ENCODE assay signal across 11 cellular contexts in genomic region chr2:196159223-196159892, GRCh38. TPM values are rescaled to one million over a fixed set of nuclear protein-coding genes. Genes with fewer than 3 reads are reported as not detected.
DNase-seq lines count a peak whose midpoint lies in the region; ATAC-seq and TF ChIP-seq lines count a peak whose summit lies in the region.
"Had no signal": no experiment of that assay in that cellular context is flagged by ENCODE, and none has a peak within 500 bp of the region (broad histone marks: within the 10 kb centered on the region; RNA-seq: fewer than 3 reads in every experiment).

No MANE protein-coding gene starts in this region.

- peak overlapping the region; percentile 43 for H3K4me3 ChIP-seq in BLaER1

- H3K4me1 Mint-ChIP-seq in HFFc6 (ENCODE audit: low read depth) (peaks cover 35% of the 10 kb centered on the region), naive B cell (peaks cover 41 to 87% (median 44%) of the 10 kb centered on the region in 3 donors)

- H3K27ac ChIP-seq in BLaER1 = peak overlapping the region; percentile 89
- H3K27ac ChIP-seq: C4-2B, parathyroid adenoma had no signal

- peak overlapping the region; percentile 45; the same call in 1 of the 2 replicates for H3K27ac Mint-ChIP-seq in HFFc6
- peak overlapping the region; percentile 92 to 96 for H3K27ac Mint-ChIP-seq in activated naive CD4-positive, alpha-beta T cell treated with anti-CD3 and anti-CD28 coated beads, Interleukin-2, amount 50 U/mL, for 72 hours
- H3K27ac Mint-ChIP-seq in naive B cell = peak overlapping the region; percentile 89 to 97 (median 94)

- peaks cover 1% of the 10 kb centered on the region; the same call in 1 of the 2 replicates for H4K20me1 ChIP-seq in BLaER1

- no peaks in the 10 kb centered on the region for H3K27me3 ChIP-seq in BLaER1

- TF ChIP-seq CTCF in HFFc6 (IDR thresholded peaks at IDR 0.05) = no peak

- H3K27me3 Mint-ChIP-seq in HFFc6 (ENCODE audit: insufficient read depth) = no peaks in the 10 kb centered on the region
- H3K27me3 Mint-ChIP-seq in naive B cell = no peaks in the 10 kb centered on the region

- peaks cover 44% of the 10 kb centered on the region for H3K36me3 ChIP-seq in BLaER1

- peak overlapping the region; percentile 64 for H3K9ac ChIP-seq in BLaER1
- H3K9ac ChIP-seq: parathyroid adenoma had no signal

- no peaks in the 10 kb centered on the region; the same call in 1 of the 2 replicates for H3K9me3 ChIP-seq in BLaER1

- H3K4me1 ChIP-seq in BLaER1 = peaks cover 58% of the 10 kb centered on the region
- H3K4me1 ChIP-seq: parathyroid adenoma had no signal

- DNase-seq in HFFc6 = no peak
- DNase-seq in activated naive CD4-positive, alpha-beta T cell treated with anti-CD3 and anti-CD28 coated beads, Interleukin-2, amount 50 U/mL, for 72 hours (ENCODE audit: low spot score in 2 of 2) = no peak
- no peak for DNase-seq in naive B cell
- no peak for DNase-seq in NK-92 treated with Interleukin-12 subunit alpha and Interleukin-12 subunit beta, amount 100 ng/mL, for 24 hours (lab: John Stamatoyannopoulos, UW)
- no peak for DNase-seq in stimulated activated CD4-positive, alpha-beta T cell treated with anti-CD3 and anti-CD28 coated beads, Interleukin-2, amount 100 ng/mL, for 48 hours
- no peak for DNase-seq in stimulated activated CD4-positive, alpha-beta T cell treated with anti-CD3 and anti-CD28 coated beads, Interleukin-2, amount 100 ng/mL, for 24 hours
- no peak for DNase-seq in OCI-M1 (lab: John Stamatoyannopoulos, UW)
- DNase-seq: NCI-H524 had no signal

- H3K4me3 Mint-ChIP-seq in HFFc6 (no peak overlapping the region), naive B cell (peak overlapping the region; percentile 15 to 82 (median 73))

- peak in 1 of 2 donors; percentile 55 for ATAC-seq in activated naive CD4-positive, alpha-beta T cell treated with anti-CD3 and anti-CD28 coated beads, Interleukin-2, amount 50 U/mL, for 72 hours
- ATAC-seq in naive B cell (ENCODE audit: low read depth in 2 of 2) = no peak

- H3K4me2 ChIP-seq in BLaER1 = peak overlapping the region; percentile 87

- H3K36me3 Mint-ChIP-seq in HFFc6 (ENCODE audit: low read depth) (peaks cover 28% of the 10 kb centered on the region), naive B cell (peaks cover 26 to 32% of the 10 kb centered on the region in 2 donors)
- H3K36me3 Mint-ChIP-seq in activated naive CD4-positive, alpha-beta T cell treated with anti-CD3 and anti-CD28 coated beads, Interleukin-2, amount 50 U/mL, for 72 hours = peaks cover 23 to 74% of the 10 kb centered on the region in 2 donors

- no peaks in the 10 kb centered on the region for H3K9me3 Mint-ChIP-seq in HFFc6
- no peaks in the 10 kb centered on the region for H3K9me3 Mint-ChIP-seq in activated naive CD4-positive, alpha-beta T cell treated with anti-CD3 and anti-CD28 coated beads, Interleukin-2, amount 50 U/mL, for 72 hours
- no peaks in the 10 kb centered on the region for H3K9me3 Mint-ChIP-seq in naive B cell

RNA-seq across cellular contexts. Expression of gene STK17B, which starts 12.0 kb away (rescaled TPM):
- 10 to 100 TPM; 26.7 to 39.8 (median 32.5) TPM for total RNA-seq in HFFc6 (2021; fragmentation: NEBNext Ultra II Directional; extraction: Animal tissue kit (Norgen Biotek cat#: 25700))
- total RNA-seq in activated naive CD4-positive, alpha-beta T cell treated with anti-CD3 and anti-CD28 coated beads, Interleukin-2, amount 50 U/mL, for 72 hours = 100 to 1,000 TPM; 164 to 240 TPM
- polyA plus RNA-seq in naive B cell (ENCODE audit: low read depth in 6 of 6) = 100 to 1,000 TPM in 5 of 6 donors, 10 to 100 TPM in 1; 90.2 to 162 (median 118) TPM

Comparison
In these comparisons a context has a peak if more than half of its experiments do, and no peak if none do; other contexts are left out.
1. RNA of gene STK17B, which starts 12.0 kb away (total RNA-seq): 164 to 240 TPM in activated naive CD4-positive, alpha-beta T cell treated with anti-CD3 and anti-CD28 coated beads, Interleukin-2, amount 50 U/mL, for 72 hours; 26.7 to 39.8 TPM in HFFc6; every median in the first group is over 4 times any median in the second.
2. Peak in every context shown above with its lines, with median percentiles within 50 percentile points of each other: H3K27ac Mint-ChIP-seq.